ENCODE assay signal across 40 cellular contexts in genomic region chr4:71375494-71375893, GRCh38. TPM values are rescaled to one million over a fixed set of nuclear protein-coding genes. Genes with fewer than 3 reads are reported as not detected.
"Had no signal": no experiment of that assay in that cellular context is flagged by ENCODE, and none has a peak within 500 bp of the region (broad histone marks: within the 10 kb centered on the region; RNA-seq: fewer than 3 reads in every experiment).

No MANE protein-coding gene starts in this region.

- ATAC-seq: activated naive CD4-positive, alpha-beta T cell treated with anti-CD3 and anti-CD28 coated beads, Interleukin-2, amount 50 U/mL, for 72 hours; activated naive CD8-positive, alpha-beta T cell treated with anti-CD3 and anti-CD28 coated beads, Interleukin-2, amount 50 U/mL, for 24 hours; activated T-cell treated with anti-CD3 and anti-CD28 coated beads, Interleukin-2, amount 50 U/mL, for 4 hours; activated T-cell treated with anti-CD3 and anti-CD28 coated beads, Interleukin-2, amount 50 U/mL, for 72 hours; activated T-helper 17 cell treated with anti-CD3 and anti-CD28 coated beads, Interleukin-2, amount 50 U/mL, for 72 hours; body of pancreas had no signal

- H3K27me3 ChIP-seq: adrenal gland, body of pancreas, brain microvascular endothelial cell, breast epithelium, cardiac muscle cell had no signal

- H3K27ac ChIP-seq: adrenal gland, body of pancreas, brain microvascular endothelial cell, breast epithelium, cardiac muscle cell had no signal

- H3K9me3 Mint-ChIP-seq: activated naive CD4-positive, alpha-beta T cell treated with anti-CD3 and anti-CD28 coated beads for 36 hours; activated naive CD4-positive, alpha-beta T cell treated with anti-CD3 and anti-CD28 coated beads, Interleukin-2, amount 10 ng/mL, durations not matched to agents 7 days and 5 days; activated naive CD4-positive, alpha-beta T cell treated with anti-CD3 and anti-CD28 coated beads, Interleukin-2, amount 50 U/mL, for 24 hours; activated naive CD8-positive, alpha-beta T cell treated with anti-CD3 and anti-CD28 coated beads for 36 hours; activated naive CD8-positive, alpha-beta T cell treated with anti-CD3 and anti-CD28 coated beads, Interleukin-2, amount 10 ng/mL, durations not matched to agents 7 days and 5 days; activated naive CD8-positive, alpha-beta T cell treated with anti-CD3 and anti-CD28 coated beads, Interleukin-2, amount 50 U/mL, for 24 hours; activated T-cell treated with anti-CD3 and anti-CD28 coated beads, Interleukin-2, amount 50 U/mL, for 24 hours; activated T-cell treated with anti-CD3 and anti-CD28 coated beads, Interleukin-2, amount 50 U/mL, for 4 hours; activated T-helper 1 cell treated with anti-CD3 and anti-CD28 coated beads, Interleukin-12 subunit alpha, Interleukin-12 subunit beta, Interleukin-2, Interleukin-4 antibody, amounts not matched to agents 30 ng/mL and 10 ng/mL and 1 ng/mL, durations not matched to agents 14 hours and 24 hours and 36 hours; activated T-helper 17 cell treated with anti-CD3 and anti-CD28 coated beads, Interleukin-2, amount 50 U/mL, for 72 hours; activated T-helper 2 cell treated with anti-CD3 and anti-CD28 coated beads, Interferon-gamma antibody, Interleukin-2, Interleukin-4, amounts not matched to agents 10 μg/mL and 5 μg/mL and 100 μg/mL, durations not matched to agents 14 hours and 24 hours and 36 hours; brain; central memory CD8-positive, alpha-beta T cell had no signal

- H3K36me3 ChIP-seq: adrenal gland, brain microvascular endothelial cell, breast epithelium, cardiac muscle cell had no signal

- FAIRE-seq: astrocyte, bronchial epithelial cell had no signal

- H3K27me3 Mint-ChIP-seq: activated naive CD4-positive, alpha-beta T cell treated with anti-CD3 and anti-CD28 coated beads, Interleukin-2, amount 10 ng/mL, durations not matched to agents 7 days and 5 days; activated naive CD4-positive, alpha-beta T cell treated with anti-CD3 and anti-CD28 coated beads, Interleukin-2, amount 50 U/mL, for 24 hours; activated naive CD8-positive, alpha-beta T cell; activated naive CD8-positive, alpha-beta T cell treated with anti-CD3 and anti-CD28 coated beads for 36 hours; activated naive CD8-positive, alpha-beta T cell treated with anti-CD3 and anti-CD28 coated beads, Interleukin-2, amount 10 ng/mL, durations not matched to agents 7 days and 5 days; activated naive CD8-positive, alpha-beta T cell treated with anti-CD3 and anti-CD28 coated beads, Interleukin-2, amount 50 U/mL, for 24 hours; activated T-cell treated with anti-CD3 and anti-CD28 coated beads, Interleukin-2, amount 50 U/mL, for 24 hours; activated T-helper 17 cell treated with anti-CD3 and anti-CD28 coated beads, Interleukin-2, amount 50 U/mL, for 72 hours; brain; central memory CD8-positive, alpha-beta T cell had no signal

- DNase-seq: activated CD8-positive, alpha-beta memory T cell treated with anti-CD3 and anti-CD28 coated beads, Interleukin-2, amount 50 U/mL, for 48 hours; activated effector memory CD4-positive, alpha-beta T cell treated with anti-CD3 and anti-CD28 coated beads, Interleukin-2, amount 50 U/mL, for 16 hours; activated effector memory CD4-positive, alpha-beta T cell treated with Interleukin-2 at 50 U/mL for 16 hours; activated gamma-delta T cell; activated gamma-delta T cell treated with Interleukin-2 at 50 U/mL for 16 hours; activated naive CD4-positive, alpha-beta T cell treated with anti-CD3 and anti-CD28 coated beads for 36 hours; activated naive CD4-positive, alpha-beta T cell treated with anti-CD3 and anti-CD28 coated beads, Interleukin-2, amount 10 ng/mL, durations not matched to agents 7 days and 5 days; activated naive CD4-positive, alpha-beta T cell treated with anti-CD3 and anti-CD28 coated beads, Interleukin-2, amount 50 U/mL, for 16 hours; activated naive CD4-positive, alpha-beta T cell treated with Interleukin-2 at 50 U/mL for 16 hours; activated naive CD8-positive, alpha-beta T cell treated with anti-CD3 and anti-CD28 coated beads for 36 hours; activated naive CD8-positive, alpha-beta T cell treated with anti-CD3 and anti-CD28 coated beads, Interleukin-2, amount 10 ng/mL, durations not matched to agents 7 days and 5 days; activated naive CD8-positive, alpha-beta T cell treated with anti-CD3 and anti-CD28 coated beads, Interleukin-2, amount 50 U/mL, for 24 hours; activated T-cell treated with anti-CD3 and anti-CD28 coated beads for 4 hours; activated T-cell treated with anti-CD3 and anti-CD28 coated beads, Interleukin-2, amount 50 U/mL, for 1 hour; activated T-cell treated with anti-CD3 and anti-CD28 coated beads, Interleukin-2, amount 50 U/mL, for 24 hours; activated T-cell treated with anti-CD3 and anti-CD28 coated beads, Interleukin-2, amount 50 U/mL, for 4 hours; activated T-cell treated with anti-CD3 and anti-CD28 coated beads, Interleukin-2, amount 50 U/mL, for 48 hours; activated T-cell treated with anti-CD3 and anti-CD28 coated beads, Interleukin-2, amount 50 U/mL, for 72 hours; adrenal gland; amniotic stem cell; amygdala; anterior cingulate cortex; aorta; body of pancreas; brain microvascular endothelial cell; caudate nucleus; central memory CD4-positive, alpha-beta T cell; cerebellar nuclear complex had no signal

- H3K9me3 ChIP-seq: adrenal gland, body of pancreas, breast epithelium had no signal

- H3K27ac Mint-ChIP-seq: activated naive CD4-positive, alpha-beta T cell treated with anti-CD3 and anti-CD28 coated beads for 36 hours; activated naive CD4-positive, alpha-beta T cell treated with anti-CD3 and anti-CD28 coated beads, Interleukin-2, amount 10 ng/mL, durations not matched to agents 7 days and 5 days; activated naive CD4-positive, alpha-beta T cell treated with anti-CD3 and anti-CD28 coated beads, Interleukin-2, amount 50 U/mL, for 24 hours; activated naive CD4-positive, alpha-beta T cell treated with anti-CD3 and anti-CD28 coated beads, Interleukin-2, amount 50 U/mL, for 72 hours; activated naive CD8-positive, alpha-beta T cell; activated naive CD8-positive, alpha-beta T cell treated with anti-CD3 and anti-CD28 coated beads for 36 hours; activated naive CD8-positive, alpha-beta T cell treated with anti-CD3 and anti-CD28 coated beads, Interleukin-2, amount 10 ng/mL, durations not matched to agents 7 days and 5 days; activated naive CD8-positive, alpha-beta T cell treated with anti-CD3 and anti-CD28 coated beads, Interleukin-2, amount 50 U/mL, for 24 hours; activated T-cell treated with anti-CD3 and anti-CD28 coated beads, Interleukin-2, amount 50 U/mL, for 24 hours; activated T-cell treated with anti-CD3 and anti-CD28 coated beads, Interleukin-2, amount 50 U/mL, for 72 hours; activated T-helper 1 cell treated with anti-CD3 and anti-CD28 coated beads, Interleukin-12 subunit alpha, Interleukin-12 subunit beta, Interleukin-2, Interleukin-4 antibody, amounts not matched to agents 30 ng/mL and 10 ng/mL and 1 ng/mL, durations not matched to agents 14 hours and 24 hours and 36 hours; activated T-helper 17 cell treated with anti-CD3 and anti-CD28 coated beads, Interleukin-2, amount 50 U/mL, for 72 hours; activated T-helper 2 cell treated with anti-CD3 and anti-CD28 coated beads, Interferon-gamma antibody, Interleukin-2, Interleukin-4, amounts not matched to agents 10 μg/mL and 5 μg/mL and 100 μg/mL, durations not matched to agents 14 hours and 24 hours and 36 hours; brain had no signal

- H3K36me3 Mint-ChIP-seq: activated naive CD4-positive, alpha-beta T cell treated with anti-CD3 and anti-CD28 coated beads, Interleukin-2, amount 10 ng/mL, durations not matched to agents 7 days and 5 days; activated naive CD4-positive, alpha-beta T cell treated with anti-CD3 and anti-CD28 coated beads, Interleukin-2, amount 50 U/mL, for 24 hours; activated naive CD4-positive, alpha-beta T cell treated with anti-CD3 and anti-CD28 coated beads, Interleukin-2, amount 50 U/mL, for 72 hours; activated naive CD8-positive, alpha-beta T cell; activated naive CD8-positive, alpha-beta T cell treated with anti-CD3 and anti-CD28 coated beads for 36 hours; activated naive CD8-positive, alpha-beta T cell treated with anti-CD3 and anti-CD28 coated beads, Interleukin-2, amount 10 ng/mL, durations not matched to agents 7 days and 5 days had no signal

- H3K4me3 Mint-ChIP-seq: activated naive CD4-positive, alpha-beta T cell treated with anti-CD3 and anti-CD28 coated beads for 36 hours; activated naive CD4-positive, alpha-beta T cell treated with anti-CD3 and anti-CD28 coated beads, Interleukin-2, amount 10 ng/mL, durations not matched to agents 7 days and 5 days; activated naive CD4-positive, alpha-beta T cell treated with anti-CD3 and anti-CD28 coated beads, Interleukin-2, amount 50 U/mL, for 24 hours; activated naive CD8-positive, alpha-beta T cell; activated naive CD8-positive, alpha-beta T cell treated with anti-CD3 and anti-CD28 coated beads for 36 hours; activated naive CD8-positive, alpha-beta T cell treated with anti-CD3 and anti-CD28 coated beads, Interleukin-2, amount 10 ng/mL, durations not matched to agents 7 days and 5 days; activated naive CD8-positive, alpha-beta T cell treated with anti-CD3 and anti-CD28 coated beads, Interleukin-2, amount 50 U/mL, for 24 hours; activated T-cell treated with anti-CD3 and anti-CD28 coated beads, Interleukin-2, amount 50 U/mL, for 24 hours; activated T-cell treated with anti-CD3 and anti-CD28 coated beads, Interleukin-2, amount 50 U/mL, for 4 hours; activated T-cell treated with anti-CD3 and anti-CD28 coated beads, Interleukin-2, amount 50 U/mL, for 72 hours; activated T-helper 1 cell treated with anti-CD3 and anti-CD28 coated beads, Interleukin-12 subunit alpha, Interleukin-12 subunit beta, Interleukin-2, Interleukin-4 antibody, amounts not matched to agents 30 ng/mL and 10 ng/mL and 1 ng/mL, durations not matched to agents 14 hours and 24 hours and 36 hours; activated T-helper 17 cell treated with anti-CD3 and anti-CD28 coated beads, Interleukin-2, amount 50 U/mL, for 72 hours; brain; central memory CD8-positive, alpha-beta T cell had no signal

- H3K4me1 ChIP-seq: adrenal gland, breast epithelium had no signal

- H3K4me3 ChIP-seq: adrenal gland, body of pancreas, breast epithelium, cardiac muscle cell had no signal

- H3K4me1 Mint-ChIP-seq: activated naive CD4-positive, alpha-beta T cell treated with anti-CD3 and anti-CD28 coated beads, Interleukin-2, amount 10 ng/mL, durations not matched to agents 7 days and 5 days; activated naive CD4-positive, alpha-beta T cell treated with anti-CD3 and anti-CD28 coated beads, Interleukin-2, amount 50 U/mL, for 24 hours; activated naive CD8-positive, alpha-beta T cell treated with anti-CD3 and anti-CD28 coated beads for 36 hours; activated naive CD8-positive, alpha-beta T cell treated with anti-CD3 and anti-CD28 coated beads, Interleukin-2, amount 10 ng/mL, durations not matched to agents 7 days and 5 days; activated naive CD8-positive, alpha-beta T cell treated with anti-CD3 and anti-CD28 coated beads, Interleukin-2, amount 50 U/mL, for 24 hours; activated T-helper 17 cell treated with anti-CD3 and anti-CD28 coated beads, Interleukin-2, amount 50 U/mL, for 72 hours; brain; central memory CD8-positive, alpha-beta T cell had no signal

RNA-seq across cellular contexts. Expression of gene SLC4A4, which starts 36.7 kb away (rescaled TPM):
- total RNA-seq: activated naive CD4-positive, alpha-beta T cell treated with anti-CD3 and anti-CD28 coated beads for 36 hours had no signal
